Comparison of ENCODE assay signal across 14 cellular contexts in the genomic region with DNA sequence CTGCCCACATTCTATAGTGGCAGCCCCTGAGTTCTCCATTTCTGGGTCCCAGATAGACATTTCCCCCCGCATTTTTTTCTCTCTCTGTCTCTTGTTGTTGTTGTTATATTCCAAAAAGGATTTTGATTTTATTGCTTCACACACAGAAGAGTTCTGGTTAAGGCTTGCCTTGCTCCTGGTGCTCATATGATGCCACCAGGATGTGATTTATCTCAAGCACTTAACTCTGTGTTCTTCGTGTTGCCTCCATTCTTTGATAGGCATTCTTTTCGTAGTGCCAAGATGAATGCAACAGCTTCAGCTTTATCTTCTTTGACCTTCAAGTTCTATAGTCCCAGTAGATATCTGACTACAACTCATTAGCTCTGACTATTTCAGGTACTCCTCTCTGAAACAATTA. TPM values are rescaled to one million over a fixed set of nuclear protein-coding genes. Genes with fewer than 3 reads are reported as not detected.
DNase-seq lines count a peak whose midpoint lies in the region; ATAC-seq, FAIRE-seq and TF ChIP-seq lines count a peak whose summit lies in the region.
"Had no signal": no experiment of that assay in that cellular context is flagged by ENCODE, and none has a peak within 500 bp of the region (broad histone marks: within the 10 kb centered on the region; RNA-seq: fewer than 3 reads in every experiment).

No MANE protein-coding gene starts in this region.

- H3K9me3 ChIP-seq in ascending aorta (no peaks in the 10 kb centered on the region), keratinocyte (ENCODE audit: control insufficient read depth, low read depth, low read length) (no peaks in the 10 kb centered on the region), sigmoid colon (no peaks in the 10 kb centered on the region)
- H3K9me3 ChIP-seq: Peyer's patch had no signal

- H3K79me2 ChIP-seq in ACC112 (ENCODE audit: control insufficient read depth, insufficient read depth, low read length, unreplicated experiment) (peaks cover 71% of the 10 kb centered on the region), keratinocyte (ENCODE audit: control insufficient read depth, insufficient read depth, low read length) (peaks cover 77% of the 10 kb centered on the region)

- TF ChIP-seq EP300 in sigmoid colon (IDR thresholded peaks at IDR 0.05): no peak

- peak overlapping the region; percentile 70 for H3K9ac ChIP-seq in keratinocyte (ENCODE audit: control insufficient read depth, extremely low read depth, insufficient read depth, low read length)

- WGBS in sigmoid colon, 2 donors: 70 to 84% methylated on average over 3 of the region's 3 CpGs

- H3K27me3 ChIP-seq in ACC112 (ENCODE audit: insufficient read depth, low read length): no peaks in the 10 kb centered on the region
- no peaks in the 10 kb centered on the region for H3K27me3 ChIP-seq in ascending aorta
- H3K27me3 ChIP-seq in keratinocyte (ENCODE audit: control insufficient read depth, extremely low read depth, insufficient read depth, low read length): no peaks in the 10 kb centered on the region
- H3K27me3 ChIP-seq in sigmoid colon: no peaks in the 10 kb centered on the region
- H3K27me3 ChIP-seq: Peyer's patch had no signal

- in situ Hi-C loops in GM13976 (cut with MboI; ENCODE audit: low sequenced_read_pairs, unreplicated experiment): no loop called here

- H4K20me1 ChIP-seq in keratinocyte (ENCODE audit: control insufficient read depth, extremely low read depth, insufficient read depth, low read length): peaks cover 20% of the 10 kb centered on the region

- no peak for ATAC-seq in GM21367 (IDR thresholded peaks at IDR 0.05; ENCODE audit: unreplicated experiment)
- no peak for ATAC-seq in GM21529 (IDR thresholded peaks at IDR 0.05; ENCODE audit: unreplicated experiment)
- ATAC-seq: activated naive CD4-positive, alpha-beta T cell treated with anti-CD3 and anti-CD28 coated beads, Interleukin-2, amount 50 U/mL, for 72 hours had no signal

- intact Hi-C loops in ascending aorta (cut with DNase I): loop anchor here (2.0 kb wide), 1 partner anchor 38 kb away; no protein-coding TSS in a partner anchor
- intact Hi-C loops in sigmoid colon (cut with DNase I): loop anchor here (2.0 kb wide), 1 partner anchor 38 kb away; no protein-coding TSS in a partner anchor
- intact Hi-C loops in CD14-positive monocyte (cut with micrococcal nuclease): no loop called here

- H3K4me1 Mint-ChIP-seq in CD14-positive monocyte: peaks cover 10% of the 10 kb centered on the region

- H3K27ac Mint-ChIP-seq in CD14-positive monocyte: no peak overlapping the region
- H3K27ac Mint-ChIP-seq: activated naive CD4-positive, alpha-beta T cell treated with anti-CD3 and anti-CD28 coated beads, Interleukin-2, amount 50 U/mL, for 72 hours had no signal

- no peaks in the 10 kb centered on the region for H3K9me1 ChIP-seq in keratinocyte (ENCODE audit: control insufficient read depth, extremely low read depth, insufficient read depth, low read length)

- dilution Hi-C loops in keratinocyte (cut with MboI; ENCODE audit: extremely low pct_ligation_motif_present, low sequenced_read_pairs): no loop called here

- H3K4me1 ChIP-seq in ACC112 (ENCODE audit: control insufficient read depth, insufficient read depth, low read length, unreplicated experiment) (peaks cover 73% of the 10 kb centered on the region), ascending aorta (peaks cover 40 to 65% of the 10 kb centered on the region in 2 donors), keratinocyte (ENCODE audit: control insufficient read depth, extremely low read depth, insufficient read depth, low read length) (peaks cover 51% of the 10 kb centered on the region), sigmoid colon (peaks cover 0 to 58% (median 57%) of the 10 kb centered on the region in 4 donors)

- H3K9me3 Mint-ChIP-seq in CD14-positive monocyte: no peaks in the 10 kb centered on the region
- H3K9me3 Mint-ChIP-seq: activated naive CD4-positive, alpha-beta T cell treated with anti-CD3 and anti-CD28 coated beads, Interleukin-2, amount 50 U/mL, for 72 hours had no signal

- H3K27ac ChIP-seq in ACC112 (ENCODE audit: low read depth, low read length) (peak overlapping the region; percentile 98), ascending aorta (peak overlapping the region; percentile 95 to 97), keratinocyte (ENCODE audit: control insufficient read depth, insufficient read depth, low read length) (peak overlapping the region; percentile 95), sigmoid colon (peak overlapping the region; percentile 91 to 96 (median 94))

- H3K36me3 Mint-ChIP-seq in CD14-positive monocyte: no peaks in the 10 kb centered on the region
- H3K36me3 Mint-ChIP-seq: activated naive CD4-positive, alpha-beta T cell treated with anti-CD3 and anti-CD28 coated beads, Interleukin-2, amount 50 U/mL, for 72 hours had no signal

- TF ChIP-seq POLR2A in sigmoid colon (IDR thresholded peaks at IDR 0.05): no peak

- H3K4me3 Mint-ChIP-seq in CD14-positive monocyte: no peak overlapping the region

- H3K36me3 ChIP-seq in ACC112 (ENCODE audit: insufficient read depth, low read length): peaks cover 29% of the 10 kb centered on the region
- H3K36me3 ChIP-seq in ascending aorta: peaks cover 24 to 34% of the 10 kb centered on the region in 2 donors
- H3K36me3 ChIP-seq in keratinocyte (ENCODE audit: control insufficient read depth in 2 of 2, extremely low read depth in 1 of 2, insufficient read depth in 2 of 2, low read length in 2 of 2): peaks cover 21 to 63% of the 10 kb centered on the region in 2 experiments
- H3K36me3 ChIP-seq in sigmoid colon: peaks cover 7 to 18% (median 16%) of the 10 kb centered on the region in 4 donors

- peaks cover 7 to 27% (median 12%) of the 10 kb centered on the region in 3 donors for H3K27me3 Mint-ChIP-seq in CD14-positive monocyte (ENCODE audit: low read depth in 3 of 3)

- DNase-seq in ascending aorta (ENCODE audit: low spot score in 2 of 2): no peak
- DNase-seq in keratinocyte (ENCODE audit: low read depth, low spot score): no peak
- DNase-seq in sigmoid colon: no peak
- DNase-seq in GM13976 (ENCODE audit: low spot score): no peak
- no peak for DNase-seq in CD14-positive monocyte (ENCODE audit: low spot score)
- DNase-seq: DMS53, midbrain, NCI-H1092 treated with DMSO at 0.1 percent for 48 hours, NCI-H446, Peyer's patch had no signal

- H3K4me2 ChIP-seq in keratinocyte (ENCODE audit: control insufficient read depth, extremely low read depth, insufficient read depth, low read depth, low read length): peak overlapping the region; percentile 90

- peak overlapping the region; percentile 34; the same call in 1 of the 2 replicates for H3K4me3 ChIP-seq in ACC112 (ENCODE audit: low read depth, low read length)
- no peak overlapping the region for H3K4me3 ChIP-seq in ascending aorta
- peak overlapping the region in 2 of 3 experiments; percentile 41 to 44 for H3K4me3 ChIP-seq in keratinocyte (ENCODE audit: control insufficient read depth in 2 of 3, extremely low read depth in 1 of 3, insufficient read depth in 2 of 3, low read depth in 1 of 3, low read length in 3 of 3)
- H3K4me3 ChIP-seq in sigmoid colon: no peak overlapping the region
- H3K4me3 ChIP-seq: Peyer's patch had no signal

- TF ChIP-seq CTCF in ascending aorta (IDR thresholded peaks at IDR 0.05): no peak
- no peak for TF ChIP-seq CTCF in keratinocyte (optimal IDR thresholded peaks at IDR 0.05 in 1 of 3, IDR thresholded peaks at IDR 0.05 in 1 of 3, conservative IDR thresholded peaks at IDR 0.05 in 1 of 3; ENCODE audit: extremely low read depth in 1 of 3, insufficient read depth in 2 of 3, low read length in 3 of 3)
- no peak for TF ChIP-seq CTCF in sigmoid colon (IDR thresholded peaks at IDR 0.05)
- no peak for TF ChIP-seq CTCF in GM13976 (IDR thresholded peaks at IDR 0.05; ENCODE audit: borderline replicate concordance, control extremely low read depth, extremely low read depth, insufficient read depth, missing control alignments)
- no peak for TF ChIP-seq CTCF in CD14-positive monocyte (IDR thresholded peaks at IDR 0.05)

- H2AFZ ChIP-seq in ACC112 (ENCODE audit: low read length, unreplicated experiment) (no peak overlapping the region), keratinocyte (ENCODE audit: control insufficient read depth, low read length) (no peak overlapping the region)

- FAIRE-seq in keratinocyte (lab: Jason Lieb, UNC): no peak

RNA-seq across cellular contexts. Expression of a gene that starts 9.1 kb away (rescaled TPM):
- total RNA-seq in ascending aorta (222 TPM), sigmoid colon (10 to 100 TPM; 19.9 to 54.0 (median 39.5) TPM)
- polyA plus RNA-seq in keratinocyte (427 to 733 TPM (median 708 TPM) in 3 replicates), sigmoid colon (10 to 100 TPM; 15.6 to 85.1 (median 17.1) TPM), CD14-positive monocyte (under 1 TPM in 1 of 2 donors, not detected in 1; 0.31 TPM)
- 311 TPM for polyA plus RNA-seq in keratinocyte (2011; ENCODE audit: low read depth)
- polyA plus RNA-seq in keratinocyte (2011; cell fraction: cytosol; rRNA removed): 216 and 405 TPM in 2 replicates
- 1,779 and 2,144 TPM in 2 replicates for polyA plus RNA-seq in keratinocyte (2011; cell fraction: nucleus; rRNA removed)
- polyA plus RNA-seq in keratinocyte (2012; ENCODE audit: low replicate concordance): 460 and 965 TPM in 2 replicates
- 1,193 to 2,515 TPM (median 1,361 TPM) in 3 replicates for polyA minus RNA-seq in keratinocyte
- 897 TPM for polyA minus RNA-seq in keratinocyte (2011; cell fraction: cytosol; rRNA and poly(A)+ RNA removed)
- 2,521 and 2,609 TPM in 2 replicates for polyA minus RNA-seq in keratinocyte (2011; cell fraction: nucleus; rRNA and poly(A)+ RNA removed)

RNA-seq across cellular contexts. Expression of a gene that starts 30.1 kb away (rescaled TPM):
- total RNA-seq in ascending aorta: 73.5 TPM
- 7.5 to 24.1 TPM (median 8.6 TPM) in 3 replicates for polyA plus RNA-seq in keratinocyte
- polyA plus RNA-seq in keratinocyte (2011; ENCODE audit: low read depth): 2.1 TPM
- polyA plus RNA-seq in keratinocyte (2011; cell fraction: cytosol; rRNA removed): 19.2 and 30.7 TPM in 2 replicates
- polyA plus RNA-seq in keratinocyte (2011; cell fraction: nucleus; rRNA removed): 21.7 and 30.4 TPM in 2 replicates
- polyA plus RNA-seq in keratinocyte (2012; ENCODE audit: low replicate concordance): 5.9 and 11.2 TPM in 2 replicates
- 21.8 to 28.3 TPM (median 21.9 TPM) in 3 replicates for polyA minus RNA-seq in keratinocyte
- 18.8 TPM for polyA minus RNA-seq in keratinocyte (2011; cell fraction: cytosol; rRNA and poly(A)+ RNA removed)
- 11.7 and 14.0 TPM in 2 replicates for polyA minus RNA-seq in keratinocyte (2011; cell fraction: nucleus; rRNA and poly(A)+ RNA removed)
- total RNA-seq in sigmoid colon: 10 to 100 TPM; 40.3 to 82.8 (median 45.7) TPM
- polyA plus RNA-seq in sigmoid colon: 10 to 100 TPM; 23.1 to 56.5 (median 43.9) TPM
- polyA plus RNA-seq in CD14-positive monocyte: 10 to 100 TPM; 15.9 to 23.4 TPM

Comparison
In these comparisons a context has a peak if more than half of its experiments do, and no peak if none do; other contexts are left out.
1. H3K4me3 ChIP-seq: peak in ACC112 (single experiment) and keratinocyte (2 of 3); none in ascending aorta (0 of 2) and sigmoid colon (0 of 4).
2. RNA of a gene that starts 9.1 kb away (polyA plus RNA-seq): 216 to 2,144 TPM in keratinocyte and 15.6 to 85.1 TPM in sigmoid colon; 0.31 TPM in CD14-positive monocyte; every median in the first group is over 10 times any median in the second.
3. intact Hi-C loops: an anchor here in ascending aorta (2.0 kb wide) and sigmoid colon (2.0 kb wide); none called in CD14-positive monocyte.
4. Peak in every context shown above with its lines, with median percentiles within 50 percentile points of each other: H3K27ac ChIP-seq.